Comparison of ENCODE assay signal across 22 cellular contexts in genomic region chr14:61429316-61429715, GRCh38.
A peak's percentile ranks its signal among the peaks of the same experiment; 100 is the strongest.
DNase-seq lines count a peak whose midpoint lies in the region; ATAC-seq, FAIRE-seq and TF ChIP-seq lines count a peak whose summit lies in the region.
"Had no signal": no experiment of that assay in that cellular context is flagged by ENCODE, and none has a peak within 500 bp of the region (broad histone marks: within the 10 kb centered on the region; RNA-seq: fewer than 3 reads in every experiment).

No MANE protein-coding gene starts in this region.

- POLR2A ChIA-PET in GM12878 (lab: Charles Lee), result interaction anchor here (0.6 kb wide), 1 partner anchor 24 kb away, joined by 5 read pairs; no protein-coding TSS in a partner anchor

- peaks cover 26% of the 10 kb centered on the region for H3K9me3 ChIP-seq in GM12878 (replicated peaks; ENCODE audit: control insufficient read depth, insufficient read depth, low read length)
- H3K9me3 ChIP-seq: gastrocnemius medialis, left lung, mucosa of descending colon, neutrophil had no signal

- in situ Hi-C loops in GM12878 (cut with MboI), result loop anchor here (25.0 kb wide), 1 partner anchor 117 kb away; the partner anchor contains the start of gene PRKCH

- peak overlapping the region; percentile 80 for H3K27ac Mint-ChIP-seq in activated T-cell treated with anti-CD3 and anti-CD28 coated beads, Interleukin-2, amount 50 U/mL, for 24 hours
- H3K27ac Mint-ChIP-seq in natural killer cell treated with Interleukin-12 subunit alpha and Interleukin-12 subunit beta and Interleukin-15 and Interleukin-18, amount 100 ng/mL, for 72 hours, result peak overlapping the region; percentile 71 to 83
- H3K27ac Mint-ChIP-seq: activated CD4-positive, alpha-beta T cell treated with anti-CD3 and anti-CD28 coated beads, Interleukin-2, amount 10 ng/mL, durations not matched to agents 7 days and 5 days had no signal

- SMC1A ChIA-PET in GM12878 (lab: Charles Lee; ENCODE audit: uncharacterized antibody, unreplicated experiment), result interaction anchor here (0.9 to 5.0 kb wide), 7 partner anchors 10 to 99 kb away, joined by 4 to 31 read pairs (median 6); no protein-coding TSS in a partner anchor

- peaks cover 9% of the 10 kb centered on the region for H3K9me3 Mint-ChIP-seq in activated T-cell treated with anti-CD3 and anti-CD28 coated beads, Interleukin-2, amount 50 U/mL, for 24 hours
- H3K9me3 Mint-ChIP-seq in natural killer cell treated with Interleukin-12 subunit alpha and Interleukin-12 subunit beta and Interleukin-15 and Interleukin-18, amount 100 ng/mL, for 72 hours, result no peaks in the 10 kb centered on the region

- no peak for TF ChIP-seq CTCF in GM12878 (IDR thresholded peaks at IDR 0.05 in 2 of 3, conservative IDR thresholded peaks at IDR 0.05 in 1 of 3; ENCODE audit: control insufficient read depth in 2 of 3, extremely low read depth in 1 of 3, insufficient read depth in 1 of 3, low read depth in 3 of 3, low read length in 3 of 3)

- no peak overlapping the region for H3K9ac ChIP-seq in GM12878 (ENCODE audit: control insufficient read depth, insufficient read depth, low read length)
- H3K9ac ChIP-seq: BLaER1 had no signal

- peaks cover 15% of the 10 kb centered on the region for H3K4me1 ChIP-seq in GM12878 (ENCODE audit: control insufficient read depth, insufficient read depth, low read length)

- H3K27me3 ChIP-seq in GM12878 (replicated peaks in 1 of 2; ENCODE audit: control insufficient read depth in 2 of 2, insufficient read depth in 2 of 2, low read length in 1 of 2), result no peaks in the 10 kb centered on the region
- H3K27me3 ChIP-seq: BLaER1, gastrocnemius medialis, left lung, neutrophil had no signal

- intact Hi-C loops in GM12878 (cut with micrococcal nuclease; ENCODE audit: unreplicated experiment), result no loop called here

- peaks cover 92% of the 10 kb centered on the region for H3K4me1 Mint-ChIP-seq in activated T-cell treated with anti-CD3 and anti-CD28 coated beads, Interleukin-2, amount 50 U/mL, for 24 hours (ENCODE audit: low read depth)
- peaks cover 75 to 85% of the 10 kb centered on the region in 2 donors for H3K4me1 Mint-ChIP-seq in natural killer cell treated with Interleukin-12 subunit alpha and Interleukin-12 subunit beta and Interleukin-15 and Interleukin-18, amount 100 ng/mL, for 72 hours (ENCODE audit: low read depth in 2 of 2)

- peaks cover 0 to 2% of the 10 kb centered on the region in 2 experiments; a peak in 2 of 4 replicates for H3K36me3 ChIP-seq in GM12878 (ENCODE audit: control insufficient read depth in 2 of 2, insufficient read depth in 2 of 2, low read length in 1 of 2)
- H3K36me3 ChIP-seq: gastrocnemius medialis, left lung, neutrophil had no signal

- TF ChIP-seq RAD21 in GM12878 (IDR thresholded peaks at IDR 0.05; ENCODE audit: insufficient read depth, low read depth, low read length), result no peak

- FAIRE-seq in GM12878 (lab: Jason Lieb, UNC), result no peak
- FAIRE-seq in GM12892 (lab: Jason Lieb, UNC), result no peak
- FAIRE-seq: small intestine, urothelium cell line had no signal

- BruUV-seq in GM12878 (replicated peaks; lab: Mats Ljungman, UMichigan), result no TSS peak

- DNase-seq in activated T-cell treated with anti-CD3 and anti-CD28 coated beads, Interleukin-2, amount 50 U/mL, for 24 hours, result no peak
- DNase-seq in activated T-cell treated with anti-CD3 and anti-CD28 coated beads for 4 hours (no peak), NCI-H524 treated with DMSO at 0.1 percent for 48 hours (lab: John Stamatoyannopoulos, UW) (peak; percentile 45), GM12878 (ENCODE audit: low read depth, low spot score) (no peak), NCI-H1105 (lab: John Stamatoyannopoulos, UW) (no peak), GM12892 (ENCODE audit: insufficient read length) (no peak)
- DNase-seq in natural killer cell treated with Interleukin-12 subunit alpha and Interleukin-12 subunit beta and Interleukin-15 and Interleukin-18, amount 100 ng/mL, for 72 hours (ENCODE audit: low spot score), result no peak
- DNase-seq: activated CD4-positive, alpha-beta T cell treated with anti-CD3 and anti-CD28 coated beads, Interleukin-2, amount 10 ng/mL, durations not matched to agents 7 days and 5 days; activated T-cell treated with anti-CD3 and anti-CD28 coated beads, Interleukin-2, amount 50 U/mL, for 1 hour; DMS153; gastrocnemius medialis; IMR-90; left lung; mucosa of descending colon; NCI-H1930; small intestine; stimulated activated CD4-positive, alpha-beta T cell treated with anti-CD3 and anti-CD28 coated beads, Interleukin-2, amount 100 ng/mL, for 48 hours had no signal

- RAD21 ChIA-PET in GM12878 (lab: Charles Lee; ENCODE audit: unreplicated experiment), result interaction anchor here (1.7 to 2.1 kb wide), 3 partner anchors 26 to 33 kb away, joined by 5 to 7 read pairs (median 7); no protein-coding TSS in a partner anchor

- peaks cover 60% of the 10 kb centered on the region for H3K79me2 ChIP-seq in GM12878 (ENCODE audit: control insufficient read depth, insufficient read depth, low read length)

- no peaks in the 10 kb centered on the region for H4K20me1 ChIP-seq in GM12878 (ENCODE audit: control insufficient read depth, insufficient read depth)
- H4K20me1 ChIP-seq: BLaER1 had no signal

- no peak overlapping the region for H3K4me3 Mint-ChIP-seq in activated T-cell treated with anti-CD3 and anti-CD28 coated beads, Interleukin-2, amount 50 U/mL, for 24 hours
- peak overlapping the region; percentile 26 for H3K4me3 Mint-ChIP-seq in natural killer cell treated with Interleukin-12 subunit alpha and Interleukin-12 subunit beta and Interleukin-15 and Interleukin-18, amount 100 ng/mL, for 72 hours
- H3K4me3 Mint-ChIP-seq: activated CD4-positive, alpha-beta T cell treated with anti-CD3 and anti-CD28 coated beads, Interleukin-2, amount 10 ng/mL, durations not matched to agents 7 days and 5 days had no signal

- no peak overlapping the region for H3K4me2 ChIP-seq in GM12878 (ENCODE audit: control insufficient read depth, insufficient read depth)
- H3K4me2 ChIP-seq: BLaER1 had no signal

- peaks cover 42% of the 10 kb centered on the region for H3K36me3 Mint-ChIP-seq in activated T-cell treated with anti-CD3 and anti-CD28 coated beads, Interleukin-2, amount 50 U/mL, for 24 hours (ENCODE audit: low read depth)
- H3K36me3 Mint-ChIP-seq in natural killer cell treated with Interleukin-12 subunit alpha and Interleukin-12 subunit beta and Interleukin-15 and Interleukin-18, amount 100 ng/mL, for 72 hours, result peaks cover 4% of the 10 kb centered on the region

- H2AFZ ChIP-seq in GM12878 (ENCODE audit: control insufficient read depth, low read depth, low read length), result no peak overlapping the region

- ATAC-seq in GM12878, result peak; percentile 46
- no peak for ATAC-seq in natural killer cell treated with Interleukin-12 subunit alpha and Interleukin-12 subunit beta and Interleukin-15 and Interleukin-18, amount 100 ng/mL, for 72 hours
- ATAC-seq in GM21360 (IDR thresholded peaks at IDR 0.05; ENCODE audit: unreplicated experiment), result no peak
- ATAC-seq: gastrocnemius medialis, left lung, mucosa of descending colon had no signal

- no peak for TF ChIP-seq EP300 in GM12878 (IDR thresholded peaks at IDR 0.05; ENCODE audit: borderline replicate concordance in 1 of 2, control insufficient read depth in 1 of 2, low read depth in 2 of 2, low read length in 2 of 2)

- WGBS in GM12878 (ENCODE audit: insufficient coverage, insufficient replicate concordance, low lambda C conversion rate, missing lambda C conversion rate), result 62% methylated on average over 2 of the region's 2 CpGs

- H3K27me3 Mint-ChIP-seq in activated T-cell treated with anti-CD3 and anti-CD28 coated beads, Interleukin-2, amount 50 U/mL, for 24 hours, result no peaks in the 10 kb centered on the region
- H3K27me3 Mint-ChIP-seq in natural killer cell treated with Interleukin-12 subunit alpha and Interleukin-12 subunit beta and Interleukin-15 and Interleukin-18, amount 100 ng/mL, for 72 hours, result no peaks in the 10 kb centered on the region
- H3K27me3 Mint-ChIP-seq: activated CD4-positive, alpha-beta T cell treated with anti-CD3 and anti-CD28 coated beads, Interleukin-2, amount 10 ng/mL, durations not matched to agents 7 days and 5 days had no signal

- peak overlapping the region; percentile 20; the same call in 1 of the 2 replicates for H3K27ac ChIP-seq in GM12878 (ENCODE audit: control insufficient read depth, insufficient read depth)
- H3K27ac ChIP-seq: BLaER1, gastrocnemius medialis, HL-60, left lung, neutrophil had no signal

- H3K4me3 ChIP-seq in GM12878, result no peak overlapping the region
- H3K4me3 ChIP-seq: BLaER1, gastrocnemius medialis, left lung, mucosa of descending colon had no signal

- CTCF ChIA-PET in GM12878 (lab: Yijun Ruan, JAX), result interaction anchor here (1.1 to 1.6 kb wide), 3 partner anchors 13 to 22 kb away, joined by 3 to 4 read pairs (median 4); no protein-coding TSS in a partner anchor

- TF ChIP-seq POLR2A in GM12878 (IDR thresholded peaks at IDR 0.05; ENCODE audit: low read depth, low read length) (no peak), GM12892 (IDR thresholded peaks at IDR 0.05; ENCODE audit: low read depth, low read length) (no peak)

TF ChIP-seq in GM12878, 131 proteins besides CTCF, POLR2A, EP300 and RAD21:
- TF ChIP-seq TCF12 (IDR thresholded peaks at IDR 0.05; ENCODE audit: low read depth, low read length), result no peak
